ENCODE assay signal across 11 cellular contexts in genomic region chrX:17278961-17279360, GRCh38.
"Had no signal": no experiment of that assay in that cellular context is flagged by ENCODE, and none has a peak within 500 bp of the region (broad histone marks: within the 10 kb centered on the region; RNA-seq: fewer than 3 reads in every experiment).

No MANE protein-coding gene starts in this region.

- H3K4me3 ChIP-seq: GM23248, GM23338, HAP-1 had no signal

- H3K4me1 ChIP-seq: HAP-1 had no signal

- ATAC-seq: GM23338, HCT116 had no signal

- H3K4me2 ChIP-seq: GM23338 had no signal

- H3K9me3 ChIP-seq: HAP-1 had no signal

- H3K36me3 ChIP-seq: HAP-1 had no signal

- FAIRE-seq: H1, H54 had no signal

- H3K27ac ChIP-seq: GM23248 had no signal

- DNase-seq: GM23248, GOT3, H7, H9, HCEC 1CT, HFFc6 had no signal
